In genomic region chr4:24056258-24056657, GRCh38 we compare ENCODE assay signal across 24 cellular contexts.
"Had no signal": no experiment of that assay in that cellular context is flagged by ENCODE, and none has a peak within 500 bp of the region (broad histone marks: within the 10 kb centered on the region; RNA-seq: fewer than 3 reads in every experiment).

No MANE protein-coding gene starts in this region.

- H3K4me3 ChIP-seq: esophagus squamous epithelium, left ventricle myocardium inferior, lower lobe of right lung, neural progenitor cell, psoas muscle, right atrium auricular region, smooth muscle cell, suprapubic skin, tibial artery, upper lobe of left lung, uterus had no signal

- ATAC-seq: left cardiac atrium; lower lobe of right lung; natural killer cell treated with Interleukin-12 subunit alpha and Interleukin-12 subunit beta and Interleukin-15 and Interleukin-18, amount 100 ng/mL, for 72 hours had no signal

- H3K4me1 ChIP-seq: esophagus squamous epithelium, left ventricle myocardium inferior, lower lobe of right lung, parathyroid adenoma, psoas muscle, right atrium auricular region, suprapubic skin, tibial artery, upper lobe of left lung, uterus had no signal

- H2AFZ ChIP-seq: neural progenitor cell, parathyroid adenoma had no signal

- H3K79me2 ChIP-seq: parathyroid adenoma had no signal

- H3K9ac ChIP-seq: neural progenitor cell, parathyroid adenoma had no signal

- H3K9me3 ChIP-seq: esophagus squamous epithelium, left ventricle myocardium inferior, lower lobe of right lung, psoas muscle, right atrium auricular region, suprapubic skin, tibial artery, upper lobe of left lung, uterus had no signal

- H3K27ac ChIP-seq: epithelial cell of prostate, esophagus squamous epithelium, left ventricle myocardium inferior, lower lobe of right lung, neural progenitor cell, parathyroid adenoma, psoas muscle, right atrium auricular region, suprapubic skin, tibial artery, upper lobe of left lung, uterus had no signal

- H3K36me3 ChIP-seq: esophagus squamous epithelium, left ventricle myocardium inferior, lower lobe of right lung, neural progenitor cell, right atrium auricular region, suprapubic skin, tibial artery, upper lobe of left lung, uterus had no signal

- DNase-seq: effector memory CD4-positive, alpha-beta T cell; esophagus squamous epithelium; foreskin fibroblast; head of caudate nucleus; islet precursor cell; left cardiac atrium; left ventricle myocardium inferior; lower lobe of right lung; mesenchymal stem cell; midbrain; nucleus accumbens; psoas muscle; stimulated activated CD4-positive, alpha-beta T cell treated with anti-CD3 and anti-CD28 coated beads, Interleukin-2, amount 100 ng/mL, for 48 hours; stimulated activated naive CD4-positive, alpha-beta T cell treated with Interleukin-2 at 50 U/mL for 16 hours; tibial artery; upper lobe of left lung; uterus had no signal

- H3K4me2 ChIP-seq: neural progenitor cell, smooth muscle cell had no signal

- H3K27me3 ChIP-seq: esophagus squamous epithelium, neural progenitor cell, right atrium auricular region, suprapubic skin, tibial artery, upper lobe of left lung, uterus had no signal
